ENCODE assay signal across 1 cellular context in genomic region chr2:231749016-231749415, GRCh38.
TF ChIP-seq lines count a peak whose summit lies in the region.

No MANE protein-coding gene starts in this region.

TF ChIP-seq in H1, 55 proteins besides CTCF, POLR2A, EP300 and RAD21:
- TF ChIP-seq CEBPB (IDR thresholded peaks at IDR 0.05; ENCODE audit: low read depth, low read length) = 0 out of 2 replicates have a peak, but pooled peaks have one; percentile 33
